12 cellular contexts compared by ENCODE assay signal in the genomic region with DNA sequence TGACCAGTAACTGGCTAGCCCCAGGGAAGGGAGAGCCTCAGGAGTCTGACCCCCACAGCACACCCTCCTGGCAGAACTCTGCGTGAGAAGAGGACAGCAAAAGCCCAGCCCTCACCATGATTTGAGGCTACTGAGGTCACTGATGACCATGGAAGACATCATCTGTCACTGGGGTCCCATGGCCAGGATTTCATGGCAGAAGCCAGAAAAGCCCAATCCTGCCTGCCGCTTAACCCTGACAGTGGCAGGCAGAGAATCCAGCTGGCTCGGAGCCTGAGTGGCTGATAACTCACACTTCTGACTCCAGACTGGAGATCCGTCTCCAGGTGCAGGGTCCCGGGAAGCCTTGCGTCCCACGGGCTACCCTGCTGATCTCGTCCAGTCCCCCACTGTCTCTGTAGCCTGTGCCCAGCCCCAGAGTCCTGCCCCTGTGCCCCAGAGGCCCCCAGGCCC. TPM values are rescaled to one million over a fixed set of nuclear protein-coding genes. Genes with fewer than 3 reads are reported as not detected.
DNase-seq lines count a peak whose midpoint lies in the region; ATAC-seq and TF ChIP-seq lines count a peak whose summit lies in the region.
"Had no signal": no experiment of that assay in that cellular context is flagged by ENCODE, and none has a peak within 500 bp of the region (broad histone marks: within the 10 kb centered on the region; RNA-seq: fewer than 3 reads in every experiment).

No MANE protein-coding gene starts in this region.

- H3K9me3 ChIP-seq in colonic mucosa: no peaks in the 10 kb centered on the region

- no CpG with 5 or more reads among the region's 8 CpGs for WGBS in mesendoderm (ENCODE audit: extremely low coverage, insufficient coverage, low lambda C conversion rate)

- H2BK5ac ChIP-seq in mesendoderm (ENCODE audit: low read length): no peak overlapping the region

- no peak overlapping the region for H4K8ac ChIP-seq in mesendoderm (ENCODE audit: low read depth, low read length)

- H2AFZ ChIP-seq in ACC112 (ENCODE audit: low read length, unreplicated experiment): no peak overlapping the region

- intact Hi-C loops in colonic mucosa (cut with DNase I): no loop called here

- no peak overlapping the region for H2BK15ac ChIP-seq in mesendoderm (replicated peaks; ENCODE audit: low read depth)

- no peak overlapping the region for H2AK5ac ChIP-seq in mesendoderm (ENCODE audit: low read length)

- H3K36me3 ChIP-seq in ACC112 (ENCODE audit: insufficient read depth, low read length) (no peaks in the 10 kb centered on the region), colonic mucosa (no peaks in the 10 kb centered on the region), mesendoderm (ENCODE audit: control insufficient read depth, insufficient read depth, low read length) (no peaks in the 10 kb centered on the region)

- no peak overlapping the region for H3K27ac ChIP-seq in ACC112 (ENCODE audit: low read depth, low read length)
- no peak overlapping the region for H3K27ac ChIP-seq in colonic mucosa
- H3K27ac ChIP-seq in mesendoderm (ENCODE audit: low read depth, low read length): no peak overlapping the region
- H3K27ac ChIP-seq: HL-60 had no signal

- H3K18ac ChIP-seq in mesendoderm (ENCODE audit: low read length): no peak overlapping the region

- H3K9me3 Mint-ChIP-seq in progenitor cell of endocrine pancreas (ENCODE audit: low read depth): no peaks in the 10 kb centered on the region

- H3K9ac ChIP-seq in colonic mucosa (ENCODE audit: low read depth in 2 of 2, low read length in 2 of 2): no peak overlapping the region
- no peak overlapping the region for H3K9ac ChIP-seq in mesendoderm (ENCODE audit: low read length)

- H3K79me2 ChIP-seq in ACC112 (ENCODE audit: control insufficient read depth, insufficient read depth, low read length, unreplicated experiment): no peaks in the 10 kb centered on the region
- no peaks in the 10 kb centered on the region for H3K79me2 ChIP-seq in mesendoderm (ENCODE audit: control insufficient read depth, insufficient read depth, low read length)

- H3K4me3 Mint-ChIP-seq in progenitor cell of endocrine pancreas (ENCODE audit: low read depth): no peak overlapping the region

- H3K27me3 ChIP-seq in ACC112 (ENCODE audit: insufficient read depth, low read length) (peaks cover 6% of the 10 kb centered on the region; the same call in 1 of the 2 replicates), colonic mucosa (no peaks in the 10 kb centered on the region), mesendoderm (ENCODE audit: insufficient read depth, low read length, poor library complexity) (peaks cover 2% of the 10 kb centered on the region)

- no peak for TF ChIP-seq CTCF in colonic mucosa (IDR thresholded peaks at IDR 0.05)
- no peak for TF ChIP-seq CTCF in progenitor cell of endocrine pancreas (IDR thresholded peaks at IDR 0.05; ENCODE audit: unreplicated experiment)

- DNase-seq in HuH-7 (ENCODE audit: low spot score) (peak; percentile 65), colonic mucosa (no peak), mesendoderm (no peak), progenitor cell of endocrine pancreas (ENCODE audit: low spot score, unreplicated experiment) (no peak)
- no peak for DNase-seq in activated CD8-positive, alpha-beta memory T cell treated with anti-CD3 and anti-CD28 coated beads, Interleukin-2, amount 50 U/mL, for 48 hours
- DNase-seq: effector CD4-positive, alpha-beta T cell had no signal

- H3K4me2 ChIP-seq in mesendoderm (ENCODE audit: low read length): no peak overlapping the region

- no peak overlapping the region for H4K5ac ChIP-seq in mesendoderm (ENCODE audit: low read length)

- peaks cover 14% of the 10 kb centered on the region for H3K4me1 Mint-ChIP-seq in progenitor cell of endocrine pancreas (ENCODE audit: low read depth)

- no peaks in the 10 kb centered on the region for H3K36me3 Mint-ChIP-seq in progenitor cell of endocrine pancreas (ENCODE audit: insufficient read depth)

- peaks cover 45% of the 10 kb centered on the region for H3K27me3 Mint-ChIP-seq in progenitor cell of endocrine pancreas

- H2BK120ac ChIP-seq in mesendoderm (ENCODE audit: low read depth, low read length): no peak overlapping the region

- peak overlapping the region; percentile 75 for H3K4me3 ChIP-seq in ACC112 (ENCODE audit: low read depth, low read length)
- H3K4me3 ChIP-seq in colonic mucosa: peak overlapping the region; percentile 36
- no peak overlapping the region for H3K4me3 ChIP-seq in mesendoderm (ENCODE audit: low read length)
- H3K4me3 ChIP-seq: lung had no signal

- H3K27ac Mint-ChIP-seq in progenitor cell of endocrine pancreas: no peak overlapping the region

- H3K56ac ChIP-seq in mesendoderm (ENCODE audit: low read length): peak overlapping the region; percentile 42

- H3K23ac ChIP-seq in mesendoderm (ENCODE audit: low read length): peak overlapping the region; percentile 66

- ATAC-seq in GM21367 (IDR thresholded peaks at IDR 0.05; ENCODE audit: unreplicated experiment): no peak
- no peak for ATAC-seq in GM18511 (IDR thresholded peaks at IDR 0.05; ENCODE audit: unreplicated experiment)

- H3K4me1 ChIP-seq in ACC112 (ENCODE audit: control insufficient read depth, insufficient read depth, low read length, unreplicated experiment): no peaks in the 10 kb centered on the region
- no peaks in the 10 kb centered on the region for H3K4me1 ChIP-seq in colonic mucosa
- peaks cover 4% of the 10 kb centered on the region for H3K4me1 ChIP-seq in mesendoderm (ENCODE audit: control insufficient read depth, low read depth, low read length)

- no peaks in the 10 kb centered on the region for H3K79me1 ChIP-seq in mesendoderm (ENCODE audit: low read length)

- H3K4ac ChIP-seq in mesendoderm (ENCODE audit: low read depth, low read length): no peak overlapping the region

RNA-seq across cellular contexts. Expression of gene GRIN2C, which starts 17.5 kb away (rescaled TPM):
- total RNA-seq in colonic mucosa (under 1 TPM; 0.16 to 0.30 TPM), progenitor cell of endocrine pancreas (0.57 and 0.84 TPM in 2 replicates)
- 0.01 TPM for polyA plus RNA-seq in mesendoderm (2013, experiment 1 of 2)
- 0.01 TPM for polyA plus RNA-seq in mesendoderm (2013, experiment 2 of 2)
- total RNA-seq: activated CD8-positive, alpha-beta memory T cell treated with anti-CD3 and anti-CD28 coated beads for 36 hours had no signal

RNA-seq across cellular contexts. Expression of gene FDXR, which starts 30.6 kb away (rescaled TPM):
- total RNA-seq in colonic mucosa (10 to 100 TPM; 17.7 to 26.9 TPM), progenitor cell of endocrine pancreas (16.9 and 18.2 TPM in 2 replicates)
- polyA plus RNA-seq in mesendoderm (2013, experiment 1 of 2): 6.1 TPM
- 6.1 TPM for polyA plus RNA-seq in mesendoderm (2013, experiment 2 of 2)

RNA-seq across cellular contexts. Expression of gene FADS6, which starts 51.3 kb away (rescaled TPM):
- total RNA-seq in colonic mucosa (10 to 100 TPM in 1 of 2 donors, under 1 TPM in 1; 0.30 to 18.4 TPM), progenitor cell of endocrine pancreas (0.14 and 0.42 TPM in 2 replicates)
- polyA plus RNA-seq in mesendoderm (2013, experiment 1 of 2): 0.41 TPM
- polyA plus RNA-seq in mesendoderm (2013, experiment 2 of 2): 0.28 TPM
- total RNA-seq: activated CD8-positive, alpha-beta memory T cell treated with anti-CD3 and anti-CD28 coated beads for 36 hours; lung had no signal
- polyA plus RNA-seq: lung had no signal
